ENCODE assay signal across 8 cellular contexts in genomic region chr4:183505556-183506388, GRCh38. TPM values are rescaled to one million over a fixed set of nuclear protein-coding genes. Genes with fewer than 3 reads are reported as not detected.
DNase-seq lines count a peak whose midpoint lies in the region; ATAC-seq and TF ChIP-seq lines count a peak whose summit lies in the region.

No MANE protein-coding gene starts in this region.

- POLR2A ChIA-PET in SK-N-SH (lab: Yijun Ruan, JAX), result interaction anchor here (0.6 to 1.6 kb wide), 4 partner anchors 8 to 170 kb away, joined by 3 to 5 read pairs (median 4); partner anchors contain the start of gene CDKN2AIP

- H3K23ac ChIP-seq in H9 (ENCODE audit: insufficient read length, low read depth, low read length), result no peak overlapping the region

- no peaks in the 10 kb centered on the region for H3K9me3 ChIP-seq in H9 (ENCODE audit: control insufficient read depth, low read depth, low read length)
- no peaks in the 10 kb centered on the region for H3K9me3 ChIP-seq in Loucy (ENCODE audit: insufficient read depth, low read depth, low read length)
- H3K9me3 ChIP-seq in SK-N-SH, result no peaks in the 10 kb centered on the region

- peak overlapping the region; percentile 97; the same call in 1 of the 2 replicates for H3K14ac ChIP-seq in H9 (ENCODE audit: insufficient read depth, low read length)

- peak overlapping the region; percentile 93 for H3K9ac ChIP-seq in H9 (ENCODE audit: extremely low read depth, insufficient read length, low read length)
- H3K9ac ChIP-seq in Loucy (ENCODE audit: low read depth, low read length, poor library complexity, severe bottlenecking), result peak overlapping the region; percentile 86
- peak overlapping the region; percentile 90 for H3K9ac ChIP-seq in SK-N-SH

- H3K79me1 ChIP-seq in H9 (ENCODE audit: insufficient read depth, low read depth, low read length, poor library complexity, severe bottlenecking), result no peaks in the 10 kb centered on the region

- H3K4me1 ChIP-seq in H9 (ENCODE audit: insufficient read depth, low read length) (no peaks in the 10 kb centered on the region; the same call in 1 of the 2 replicates), Loucy (ENCODE audit: insufficient read depth, low read length, poor library complexity, severe bottlenecking) (peaks cover 35% of the 10 kb centered on the region), SK-N-SH (ENCODE audit: control insufficient read depth in 1 of 2, insufficient read depth in 2 of 2, low read depth in 1 of 2, low read length in 1 of 2) (peaks cover 4 to 9% of the 10 kb centered on the region in 2 experiments; a peak in 3 of 4 replicates)

- peak overlapping the region; percentile 98 for H3K18ac ChIP-seq in H9 (ENCODE audit: insufficient read length, low read depth, low read length)

- no peak overlapping the region for H2BK15ac ChIP-seq in H9 (ENCODE audit: low read depth, low read length)

- CTCF ChIA-PET in SK-N-SH (lab: Yijun Ruan, JAX), result interaction anchor here (2.5 kb wide), 1 partner anchor 94 kb away, joined by 12 read pairs; no protein-coding TSS in a partner anchor

- peaks cover 9% of the 10 kb centered on the region for H3K23me2 ChIP-seq in H9 (ENCODE audit: insufficient read length, low read depth, low read length, poor library complexity, severe bottlenecking)

- H3K36me3 Mint-ChIP-seq in H9 (ENCODE audit: insufficient read depth in 1 of 3, low read depth in 3 of 3), result peaks cover 6 to 8% (median 8%) of the 10 kb centered on the region in 3 experiments; a peak in 6 of 7 replicates
- H3K36me3 Mint-ChIP-seq in activated naive CD4-positive, alpha-beta T cell treated with anti-CD3 and anti-CD28 coated beads, Interleukin-2, amount 50 U/mL, for 72 hours, result peaks cover 13 to 14% of the 10 kb centered on the region in 2 donors

- no peak overlapping the region for H3T11ph ChIP-seq in H9 (ENCODE audit: low read length)

- H3K27me3 ChIP-seq in GM06990 (replicated peaks; ENCODE audit: control insufficient read depth, insufficient read depth, low read length), result no peaks in the 10 kb centered on the region
- H3K27me3 ChIP-seq in H9 (ENCODE audit: insufficient read depth, low read length), result no peaks in the 10 kb centered on the region
- H3K27me3 ChIP-seq in Loucy (ENCODE audit: insufficient read depth, low read length, poor library complexity, severe bottlenecking), result no peaks in the 10 kb centered on the region
- no peaks in the 10 kb centered on the region for H3K27me3 ChIP-seq in SK-N-SH (ENCODE audit: insufficient read depth)

- no peak overlapping the region for H4K5ac ChIP-seq in H9 (ENCODE audit: insufficient read length, low read depth, low read length)

- no peak for TF ChIP-seq CTCF in GM06990 (IDR thresholded peaks at IDR 0.05; ENCODE audit: insufficient read depth, low read length, poor library complexity, severe bottlenecking)
- TF ChIP-seq CTCF in H9 (conservative IDR thresholded peaks at IDR 0.05), result no peak
- no peak for TF ChIP-seq CTCF in Loucy (conservative IDR thresholded peaks at IDR 0.05; ENCODE audit: low read length)
- TF ChIP-seq CTCF in SK-N-SH (IDR thresholded peaks at IDR 0.05), result no peak

- no peaks in the 10 kb centered on the region for H4K20me1 ChIP-seq in H9 (ENCODE audit: control insufficient read depth, insufficient read depth, insufficient read length)
- peaks cover 42% of the 10 kb centered on the region for H4K20me1 ChIP-seq in Loucy (ENCODE audit: insufficient read depth, low read length, poor library complexity, severe bottlenecking)
- H4K20me1 ChIP-seq in SK-N-SH (ENCODE audit: insufficient read depth), result no peaks in the 10 kb centered on the region; the same call in 1 of the 2 replicates

- no peak overlapping the region for H3K56ac ChIP-seq in H9 (ENCODE audit: insufficient read length, low read depth, low read length)

- TF ChIP-seq RAD21 in SK-N-SH (IDR thresholded peaks at IDR 0.05; ENCODE audit: low read length), result no peak

- peak overlapping the region; percentile 94 to 95 for H3K4me3 Mint-ChIP-seq in H9

- H2AK5ac ChIP-seq in H9 (ENCODE audit: insufficient read length, low read length), result no peak overlapping the region

- H3K79me2 ChIP-seq in H9 (ENCODE audit: insufficient read depth, low read length) (peaks cover 5% of the 10 kb centered on the region; the same call in 1 of the 2 replicates), Loucy (ENCODE audit: insufficient read depth, low read length) (peaks cover 71% of the 10 kb centered on the region), SK-N-SH (ENCODE audit: insufficient read depth) (peaks cover 60% of the 10 kb centered on the region)

- H3K9me2 ChIP-seq in Loucy (replicated peaks; ENCODE audit: low read depth, low read length), result no peaks in the 10 kb centered on the region
- no peaks in the 10 kb centered on the region for H3K9me2 ChIP-seq in SK-N-SH

- H2AFZ ChIP-seq in H9 (ENCODE audit: low read length) (no peak overlapping the region), Loucy (ENCODE audit: low read length) (peak overlapping the region; percentile 93), SK-N-SH (ENCODE audit: low read depth) (peak overlapping the region; percentile 92)

- H4K8ac ChIP-seq in H9 (replicated peaks; ENCODE audit: insufficient read length, low read depth, low read length), result no peak overlapping the region

- H2BK12ac ChIP-seq in H9 (ENCODE audit: insufficient read length, low read depth, low read length), result no peak overlapping the region

- DNase-seq in GM06990 (ENCODE audit: extremely low read depth, insufficient read length), result peak; percentile 89
- DNase-seq in H9, result peak; percentile 91
- DNase-seq in SK-N-SH, result peak; percentile 90
- peak; percentile 85 to 89 for DNase-seq in activated naive CD4-positive, alpha-beta T cell treated with anti-CD3 and anti-CD28 coated beads, Interleukin-2, amount 50 U/mL, for 72 hours (ENCODE audit: low spot score in 2 of 2)
- DNase-seq in glomerular visceral epithelial cell (ENCODE audit: extremely low spot score), result peak; percentile 84
- DNase-seq in occipital lobe (lab: John Stamatoyannopoulos, UW), result peak; percentile 84

- H2BK20ac ChIP-seq in H9 (ENCODE audit: low read depth, low read length, poor library complexity, severe bottlenecking), result no peak overlapping the region

- H3K4me1 Mint-ChIP-seq in H9, result peaks cover 13 to 18% of the 10 kb centered on the region in 2 experiments

- H3F3A ChIP-seq in Loucy (ENCODE audit: low read depth) (0 out of 2 replicates have a peak, but pooled peaks cover 4% of the 10 kb centered on the region), SK-N-SH (replicated peaks; ENCODE audit: insufficient read depth) (peaks cover 4% of the 10 kb centered on the region)

- H3K4me3 ChIP-seq in GM06990 (replicated peaks; ENCODE audit: low read depth, low read length) (peak overlapping the region; percentile 89), Loucy (ENCODE audit: low read length, poor library complexity, severe bottlenecking) (peak overlapping the region; percentile 99), SK-N-SH (ENCODE audit: low read depth in 2 of 2, low read length in 1 of 2) (peak overlapping the region; percentile 89 to 96)

- H2BK5ac ChIP-seq in H9 (ENCODE audit: insufficient read length, low read length), result no peak overlapping the region

- TF ChIP-seq EP300 in SK-N-SH (IDR thresholded peaks at IDR 0.05; ENCODE audit: borderline replicate concordance in 1 of 2, low read depth in 1 of 2, low read length in 1 of 2), result no peak

- no peaks in the 10 kb centered on the region; the same call in 1 of the 2 replicates for H3K36me3 ChIP-seq in GM06990 (ENCODE audit: control insufficient read depth, insufficient read depth, low read length)
- peaks cover 8% of the 10 kb centered on the region; the same call in 1 of the 2 replicates for H3K36me3 ChIP-seq in Loucy (ENCODE audit: insufficient read depth, low read length)
- H3K36me3 ChIP-seq in SK-N-SH (replicated peaks in 1 of 2; ENCODE audit: control insufficient read depth in 1 of 2, insufficient read depth in 2 of 2, low read length in 1 of 2), result peaks cover 3 to 6% of the 10 kb centered on the region in 2 experiments

- no peaks in the 10 kb centered on the region for H3K27me3 Mint-ChIP-seq in H9 (ENCODE audit: low read depth)

- no peak overlapping the region for H4K91ac ChIP-seq in H9 (ENCODE audit: insufficient read length, low read depth, low read length)

- WGBS in H9 (ENCODE audit: extremely low coverage, insufficient read length, low lambda C conversion rate), result no CpG with 5 or more reads among the region's 83 CpGs
- WGBS in SK-N-SH (ENCODE audit: low lambda C conversion rate), result under 1% methylated on average over 35 of the region's 83 CpGs

- H3K27ac ChIP-seq in H9 (ENCODE audit: insufficient read length, low read depth, low read length) (no peak overlapping the region), SK-N-SH (ENCODE audit: low read depth in 2 of 2, low read length in 1 of 2) (peak overlapping the region; percentile 97 to 98), temporal lobe (ENCODE audit: low read depth, low read length) (peak overlapping the region; percentile 91)

- H2BK120ac ChIP-seq in H9 (ENCODE audit: low read depth, low read length, poor library complexity, severe bottlenecking), result no peak overlapping the region

- ATAC-seq in activated naive CD4-positive, alpha-beta T cell treated with anti-CD3 and anti-CD28 coated beads, Interleukin-2, amount 50 U/mL, for 72 hours, result peak; percentile 38 to 42

- H3K4ac ChIP-seq in H9 (ENCODE audit: low read depth, low read length), result no peak overlapping the region

- H3K4me2 ChIP-seq in H9 (ENCODE audit: insufficient read depth, insufficient read length, low read length) (peak overlapping the region; percentile 95), Loucy (ENCODE audit: low read depth, low read length, poor library complexity, severe bottlenecking) (peak overlapping the region; percentile 83), SK-N-SH (peak overlapping the region; percentile 83)

- H3K27ac Mint-ChIP-seq in H9, result peak overlapping the region; percentile 97 to 99 (median 99)
- peak overlapping the region; percentile 90 to 95 for H3K27ac Mint-ChIP-seq in activated naive CD4-positive, alpha-beta T cell treated with anti-CD3 and anti-CD28 coated beads, Interleukin-2, amount 50 U/mL, for 72 hours

- H3K9me3 Mint-ChIP-seq in H9, result no peaks in the 10 kb centered on the region
- no peaks in the 10 kb centered on the region for H3K9me3 Mint-ChIP-seq in activated naive CD4-positive, alpha-beta T cell treated with anti-CD3 and anti-CD28 coated beads, Interleukin-2, amount 50 U/mL, for 72 hours

TF ChIP-seq in SK-N-SH, 30 proteins besides CTCF, POLR2A, EP300 and RAD21 (continues in another document):
- no peak for TF ChIP-seq RFX5 (IDR thresholded peaks at IDR 0.05; ENCODE audit: low read length)

RNA-seq across cellular contexts. Expression of gene ING2, which starts 0.9 kb away (rescaled TPM):
- total RNA-seq in H9 (2021) (16.9 and 18.6 TPM in 2 replicates), occipital lobe (26.4 TPM), temporal lobe (14.3 TPM)
- polyA plus RNA-seq in SK-N-SH (2012; rRNA removed), result 14.1 and 15.1 TPM in 2 replicates
- 20.3 and 28.3 TPM in 2 replicates for polyA plus RNA-seq in SK-N-SH (2012; cell fraction: cytosol; rRNA removed)
- polyA plus RNA-seq in SK-N-SH (2012; cell fraction: nucleus; rRNA removed), result 3.9 and 4.3 TPM in 2 replicates
- total RNA-seq in activated naive CD4-positive, alpha-beta T cell treated with anti-CD3 and anti-CD28 coated beads, Interleukin-2, amount 50 U/mL, for 72 hours, result 10 to 100 TPM; 18.8 to 21.3 TPM
